21 cellular contexts compared by ENCODE assay signal in genomic region chr22:47218671-47219070, GRCh38.
"Had no signal": no experiment of that assay in that cellular context is flagged by ENCODE, and none has a peak within 500 bp of the region (broad histone marks: within the 10 kb centered on the region; RNA-seq: fewer than 3 reads in every experiment).

No MANE protein-coding gene starts in this region.

- FAIRE-seq: pancreas had no signal

- ATAC-seq: left lung; mucosa of descending colon; pancreas; stimulated activated naive CD8-positive, alpha-beta T cell treated with anti-CD3 and anti-CD28 coated beads, Interleukin-15, Interleukin-2, amounts not matched to agents 100 U/mL and 50 U/mL, for 24 hours had no signal

- H3K27me3 ChIP-seq: cardiac muscle cell, left lung, pancreas, transverse colon, vagina had no signal

- DNase-seq: activated naive CD4-positive, alpha-beta T cell treated with Interleukin-2 at 50 U/mL for 16 hours; activated naive CD8-positive, alpha-beta T cell treated with anti-CD3 and anti-CD28 coated beads, Interleukin-2, amount 10 ng/mL, durations not matched to agents 7 days and 5 days; activated T-cell treated with anti-CD3 and anti-CD28 coated beads, Interleukin-2, amount 50 U/mL, for 1 hour; amygdala; foreskin melanocyte; glutamatergic neuron; hippocampal formation; islet precursor cell; mucosa of descending colon; naive B cell; pancreas; stimulated activated naive CD8-positive, alpha-beta T cell treated with anti-CD3 and anti-CD28 coated beads, Interleukin-15, Interleukin-2, amounts not matched to agents 100 U/mL and 50 U/mL, for 24 hours; transverse colon had no signal

- H3K4me1 ChIP-seq: left lung, pancreas, SJSA1, transverse colon, vagina had no signal

- H3K36me3 ChIP-seq: cardiac muscle cell, left lung, pancreas, SJSA1, transverse colon, vagina had no signal

- H3K4me3 ChIP-seq: cardiac muscle cell, left lung, mucosa of descending colon, pancreas, SJSA1, transverse colon, vagina had no signal

- H3K27me3 Mint-ChIP-seq: activated naive CD8-positive, alpha-beta T cell treated with anti-CD3 and anti-CD28 coated beads, Interleukin-2, amount 10 ng/mL, durations not matched to agents 7 days and 5 days; memory B cell had no signal

- H3K9me3 Mint-ChIP-seq: activated naive CD8-positive, alpha-beta T cell treated with anti-CD3 and anti-CD28 coated beads, Interleukin-2, amount 10 ng/mL, durations not matched to agents 7 days and 5 days; memory B cell; T-helper 1 cell treated with Interleukin-12 subunit alpha and Interleukin-12 subunit beta and Interleukin-4 antibody, amounts not matched to agents 30 μg/mL and 1 μg/mL, for 36 hours had no signal

- H3K36me3 Mint-ChIP-seq: activated naive CD8-positive, alpha-beta T cell treated with anti-CD3 and anti-CD28 coated beads, Interleukin-2, amount 10 ng/mL, durations not matched to agents 7 days and 5 days had no signal

- H3K9me3 ChIP-seq: left lung, mucosa of descending colon, pancreas, transverse colon, vagina had no signal

- H3K4me3 Mint-ChIP-seq: activated naive CD8-positive, alpha-beta T cell treated with anti-CD3 and anti-CD28 coated beads, Interleukin-2, amount 10 ng/mL, durations not matched to agents 7 days and 5 days; memory B cell; naive B cell; T-helper 1 cell treated with Interleukin-12 subunit alpha and Interleukin-12 subunit beta and Interleukin-4 antibody, amounts not matched to agents 30 μg/mL and 1 μg/mL, for 36 hours had no signal

- H3K4me1 Mint-ChIP-seq: activated naive CD8-positive, alpha-beta T cell treated with anti-CD3 and anti-CD28 coated beads, Interleukin-2, amount 10 ng/mL, durations not matched to agents 7 days and 5 days; memory B cell had no signal

- H3K27ac ChIP-seq: cardiac muscle cell, left lung, pancreas, SJSA1, transverse colon, vagina, VCaP had no signal

- H3K27ac Mint-ChIP-seq: activated naive CD8-positive, alpha-beta T cell treated with anti-CD3 and anti-CD28 coated beads, Interleukin-2, amount 10 ng/mL, durations not matched to agents 7 days and 5 days; activated T-helper 2 cell treated with anti-CD3 and anti-CD28 coated beads, Interferon-gamma antibody, Interleukin-2, Interleukin-4, amounts not matched to agents 10 μg/mL and 5 μg/mL and 100 μg/mL, durations not matched to agents 14 hours and 24 hours and 36 hours; memory B cell; T-helper 1 cell treated with Interleukin-12 subunit alpha and Interleukin-12 subunit beta and Interleukin-4 antibody, amounts not matched to agents 30 μg/mL and 1 μg/mL, for 36 hours had no signal
